In the genomic region with DNA sequence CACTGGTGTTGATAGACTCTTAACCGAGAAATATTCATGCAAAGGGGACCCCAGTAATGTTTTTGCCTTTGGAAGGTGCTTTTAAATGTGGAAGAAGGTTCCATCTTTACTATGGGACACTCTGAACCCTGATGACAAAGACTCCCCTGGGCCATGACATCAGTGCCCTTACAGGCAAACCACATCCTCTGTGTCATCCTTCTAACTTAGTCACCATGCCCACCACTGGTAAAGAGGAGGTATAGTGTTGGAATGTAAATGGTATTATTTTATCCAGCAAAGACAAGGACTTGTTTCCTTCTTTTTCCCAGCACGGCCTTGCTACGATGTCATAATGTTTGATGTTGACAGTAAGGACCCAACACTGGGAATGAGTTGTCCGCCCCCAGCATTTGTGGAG, we compare ENCODE assay signal across 10 cellular contexts. TPM values are rescaled to one million over a fixed set of nuclear protein-coding genes. Genes with fewer than 3 reads are reported as not detected.
DNase-seq lines count a peak whose midpoint lies in the region; ATAC-seq and TF ChIP-seq lines count a peak whose summit lies in the region.
"Had no signal": no experiment of that assay in that cellular context is flagged by ENCODE, and none has a peak within 500 bp of the region (broad histone marks: within the 10 kb centered on the region; RNA-seq: fewer than 3 reads in every experiment).

No MANE protein-coding gene starts in this region.

- peak overlapping the region; percentile 69 for H3K27ac ChIP-seq in RWPE2 (ENCODE audit: poor library complexity, severe bottlenecking)
- H3K27ac ChIP-seq in suprapubic skin = no peak overlapping the region
- H3K27ac ChIP-seq: HL-60, VCaP had no signal

- H3K4me3 ChIP-seq in RWPE2 (ENCODE audit: severe bottlenecking) (no peak overlapping the region), suprapubic skin (no peak overlapping the region)

- H3K4me1 ChIP-seq in RWPE2 (ENCODE audit: insufficient read depth, poor library complexity, severe bottlenecking) (peaks cover 9% of the 10 kb centered on the region), suprapubic skin (no peaks in the 10 kb centered on the region)

- no peaks in the 10 kb centered on the region for H3K9me3 ChIP-seq in RWPE2 (ENCODE audit: severe bottlenecking)
- no peaks in the 10 kb centered on the region for H3K9me3 ChIP-seq in suprapubic skin

- no peak for TF ChIP-seq POLR2A in suprapubic skin (IDR thresholded peaks at IDR 0.05)

- no peaks in the 10 kb centered on the region for H3K27me3 ChIP-seq in RWPE2 (ENCODE audit: insufficient read depth, poor library complexity, severe bottlenecking)
- no peaks in the 10 kb centered on the region for H3K27me3 ChIP-seq in suprapubic skin

- DNase-seq in ELR (ENCODE audit: low read depth) (peak; percentile 95), RWPE2 (ENCODE audit: low spot score) (no peak), NCI-H2107 treated with DMSO at 0.1 percent for 48 hours (lab: John Stamatoyannopoulos, UW; ENCODE audit: unreplicated experiment) (no peak), suprapubic skin (ENCODE audit: low spot score in 2 of 2) (no peak)
- DNase-seq in activated naive CD8-positive, alpha-beta T cell treated with anti-CD3 and anti-CD28 coated beads, Interleukin-2, amount 50 U/mL, for 16 hours (ENCODE audit: low read depth, low spot score) = peak; percentile 11
- DNase-seq in stimulated activated CD4-positive, alpha-beta T cell treated with anti-CD3 and anti-CD28 coated beads, Interleukin-12 subunit alpha, Interleukin-12 subunit beta, amount 100 ng/mL, for 48 hours (ENCODE audit: low read depth in 2 of 3, low spot score in 1 of 3) = peak; percentile 33 to 49 (median 40)
- no peak for DNase-seq in effector CD8-positive, alpha-beta T cell (lab: John Stamatoyannopoulos, UW)

- WGBS in suprapubic skin = 94% methylated on average over 4 of the region's 4 CpGs

- ATAC-seq in RWPE2 (ENCODE audit: low read depth) (peak; percentile 94), HG02970 (IDR thresholded peaks at IDR 0.05; ENCODE audit: low FRiP score, unreplicated experiment) (no peak)

- peaks cover 79% of the 10 kb centered on the region for H3K36me3 ChIP-seq in RWPE2 (ENCODE audit: low read depth)
- peaks cover 91% of the 10 kb centered on the region for H3K36me3 ChIP-seq in suprapubic skin

- TF ChIP-seq EP300 in suprapubic skin (IDR thresholded peaks at IDR 0.05) = no peak

- TF ChIP-seq CTCF in RWPE2 (IDR thresholded peaks at IDR 0.05; ENCODE audit: poor library complexity, severe bottlenecking) (no peak), suprapubic skin (IDR thresholded peaks at IDR 0.05) (no peak)

RNA-seq across cellular contexts. Expression of a gene that starts 12.6 kb away (rescaled TPM):
- total RNA-seq in suprapubic skin = 10 to 100 TPM; 20.2 to 29.4 (median 23.4) TPM

RNA-seq across cellular contexts. Expression of a gene that starts 47.2 kb away (rescaled TPM):
- total RNA-seq in suprapubic skin = 10 to 100 TPM in 1 of 4 donors, 1 to 10 TPM in 3; 1.6 to 11.7 (median 3.7) TPM

RNA-seq across cellular contexts. Expression of a gene that starts 52.2 kb away (rescaled TPM):
- 10 to 100 TPM in 3 of 4 donors, 1 to 10 TPM in 1; 9.3 to 23.3 (median 10.7) TPM for total RNA-seq in suprapubic skin

Comparison
In these comparisons a context has a peak if more than half of its experiments do, and no peak if none do; other contexts are left out.
1. DNase-seq: peak in ELR (single experiment), activated naive CD8-positive, alpha-beta T cell treated with anti-CD3 and anti-CD28 coated beads, Interleukin-2, amount 50 U/mL, for 16 hours (single experiment) and stimulated activated CD4-positive, alpha-beta T cell treated with anti-CD3 and anti-CD28 coated beads, Interleukin-12 subunit alpha, Interleukin-12 subunit beta, amount 100 ng/mL, for 48 hours (3 of 3); none in RWPE2 (single experiment), NCI-H2107 treated with DMSO at 0.1 percent for 48 hours (single experiment), effector CD8-positive, alpha-beta T cell (single experiment) and suprapubic skin (0 of 2).